Comparison of ENCODE assay signal across 7 cellular contexts in the genomic region with DNA sequence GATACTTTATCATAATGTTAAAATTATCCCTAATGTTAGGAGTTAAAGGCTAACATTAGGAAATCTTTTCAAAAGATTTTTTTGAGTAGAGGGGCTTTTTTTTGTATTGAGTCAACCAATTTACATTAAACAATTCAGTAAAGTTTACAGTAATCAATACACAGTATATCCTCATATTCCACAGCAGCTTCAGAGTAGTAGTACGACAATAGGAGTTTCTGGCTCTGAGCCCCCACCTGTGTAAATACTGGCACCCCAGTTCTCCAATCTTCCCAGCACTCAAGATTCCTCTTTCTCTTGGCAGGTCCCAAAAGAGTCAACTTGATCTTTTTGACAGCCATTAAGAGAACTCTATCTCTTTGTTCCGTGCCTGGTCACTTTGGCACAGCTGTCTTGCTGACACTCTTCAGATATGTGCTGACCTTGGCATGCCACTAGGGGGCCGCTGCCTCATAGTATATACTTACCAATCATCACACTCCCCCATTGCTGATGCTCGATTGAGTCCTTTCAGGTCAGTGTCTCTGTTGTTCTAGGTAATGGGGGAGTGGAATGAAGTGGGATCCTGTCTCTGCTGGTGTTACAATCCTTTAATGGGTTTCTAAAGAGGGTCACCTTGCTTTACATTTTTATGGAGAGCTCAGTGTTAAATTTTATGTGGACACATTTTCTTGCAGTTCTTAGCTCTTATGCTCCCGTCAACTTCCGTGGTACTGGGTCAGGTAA. TPM values are rescaled to one million over a fixed set of nuclear protein-coding genes. Genes with fewer than 3 reads are reported as not detected.
DNase-seq lines count a peak whose midpoint lies in the region; ATAC-seq and TF ChIP-seq lines count a peak whose summit lies in the region.

No MANE protein-coding gene starts in this region.

- in situ Hi-C loops in GM13977 (cut with MboI; ENCODE audit: low pct_unique_long_range_greater_than_20kb, low sequenced_read_pairs, unreplicated experiment): loop anchor here (10.0 kb wide), 1 partner anchor 110 kb away; no protein-coding TSS in a partner anchor

- TF ChIP-seq CTCF in GM13977 (IDR thresholded peaks at IDR 0.05; ENCODE audit: extremely low read depth, insufficient read depth, missing control alignments) (peak; percentile 90), ascending aorta (IDR thresholded peaks at IDR 0.05) (peak; percentile 52 to 81 (median 80)), spleen (IDR thresholded peaks at IDR 0.05 in 8 of 11, conservative IDR thresholded peaks at IDR 0.05 in 3 of 11) (peak; percentile 60 to 90 (median 82))

- DNase-seq in GM13977 (ENCODE audit: low spot score) (peak; percentile 65), NCI-H1105 (lab: John Stamatoyannopoulos, UW) (peak; percentile 29), T-helper 2 cell (peak in 4 of 5 experiments; percentile 37 to 85 (median 57)), ascending aorta (ENCODE audit: low spot score in 2 of 2) (peak; percentile 34 to 90), hypothalamus (lab: John Stamatoyannopoulos, UW) (peak in 45 of 51 donors; percentile 1 to 82 (median 46)), spleen (peak; percentile 93)

- H3K27ac ChIP-seq in ascending aorta: peak overlapping the region in 1 of 2 donors; percentile 51
- no peak overlapping the region for H3K27ac ChIP-seq in spleen

- H3K4me1 ChIP-seq in ascending aorta: peaks cover 0 to 8% of the 10 kb centered on the region in 2 donors
- H3K4me1 ChIP-seq in spleen: peaks cover under 1 to 31% (median 11%) of the 10 kb centered on the region in 6 donors

- H3K27me3 ChIP-seq in ascending aorta (no peaks in the 10 kb centered on the region), spleen (replicated peaks in 1 of 7) (no peaks in the 10 kb centered on the region)

- H3K9me3 ChIP-seq in ascending aorta (no peaks in the 10 kb centered on the region), spleen (no peaks in the 10 kb centered on the region)

- intact Hi-C loops in ascending aorta (cut with DNase I): loop anchor here (1.0 to 2.0 kb wide), 3 partner anchors 20 to 108 kb away; partner anchors contain the start of genes CCNG2 and CCNI
- intact Hi-C loops in spleen (cut with DNase I; ENCODE audit: low total_unique reads): loop anchor here (5.0 to 10.0 kb wide), 2 partner anchors 60 to 107 kb away; partner anchors contain the start of gene CCNG2

- H3K36me3 ChIP-seq in ascending aorta: no peaks in the 10 kb centered on the region
- no peaks in the 10 kb centered on the region for H3K36me3 ChIP-seq in spleen

- no peak for TF ChIP-seq POLR2A in spleen (IDR thresholded peaks at IDR 0.05)

- peak; percentile 99 for ATAC-seq in HG02623 (IDR thresholded peaks at IDR 0.05; ENCODE audit: unreplicated experiment)

- whole genome bisulfite sequencing in spleen, 5 donors: 44 to 66% (median 44%) methylated on average over 6 of the region's 6 CpGs

- no peak overlapping the region for H3K4me3 ChIP-seq in ascending aorta
- H3K4me3 ChIP-seq in spleen: no peak overlapping the region

RNA-seq across cellular contexts. Expression of gene CCNI, which starts 19.5 kb away (rescaled TPM):
- total RNA-seq in ascending aorta (140 TPM), spleen (100 to 1,000 TPM; 243 to 312 (median 269) TPM)
- 100 to 1,000 TPM in 2 of 3 donors, 10 to 100 TPM in 1; 88.8 to 137 (median 122) TPM for polyA plus RNA-seq in spleen

Comparison
In these comparisons a context has a peak if more than half of its experiments do, and no peak if none do; other contexts are left out.
1. DNase-seq: peak in every context shown above with its lines; median percentile 93 in spleen; 65 in GM13977; 62 in ascending aorta; 57 in T-helper 2 cell; 46 in hypothalamus; 29 in NCI-H1105.